ENCODE assay signal across 12 cellular contexts in genomic region chr17:16189791-16190348, GRCh38.
"Had no signal": no experiment of that assay in that cellular context is flagged by ENCODE, and none has a peak within 500 bp of the region (broad histone marks: within the 10 kb centered on the region; RNA-seq: fewer than 3 reads in every experiment).

No MANE protein-coding gene starts in this region.

- H3K4me3 ChIP-seq: coronary artery, lung, ovary, skin epidermis, thyroid gland had no signal

- H3K27ac Mint-ChIP-seq: activated CD8-positive, alpha-beta T cell treated with anti-CD3 and anti-CD28 coated beads, Interleukin-2, amount 10 ng/mL, durations not matched to agents 7 days and 5 days had no signal

- DNase-seq: activated CD4-positive, alpha-beta T cell treated with anti-CD3 and anti-CD28 coated beads for 48 hours; activated CD8-positive, alpha-beta memory T cell treated with anti-CD3 and anti-CD28 coated beads, Interleukin-2, amount 50 U/mL, for 48 hours; activated CD8-positive, alpha-beta T cell treated with anti-CD3 and anti-CD28 coated beads, Interleukin-2, amount 10 ng/mL, durations not matched to agents 7 days and 5 days; effector CD8-positive, alpha-beta T cell; hypothalamus; natural killer cell; ovary; T-helper 1 cell had no signal

- H3K36me3 ChIP-seq: ovary had no signal

- H3K4me3 Mint-ChIP-seq: activated CD8-positive, alpha-beta T cell treated with anti-CD3 and anti-CD28 coated beads, Interleukin-2, amount 10 ng/mL, durations not matched to agents 7 days and 5 days; natural killer cell had no signal

- ATAC-seq: activated CD8-positive, alpha-beta T cell treated with anti-CD3 and anti-CD28 coated beads, Interleukin-2, amount 10 ng/mL, durations not matched to agents 7 days and 5 days; natural killer cell had no signal

- H3K27me3 ChIP-seq: ovary, thyroid gland had no signal

- H3K9me3 Mint-ChIP-seq: natural killer cell had no signal

- H3K27ac ChIP-seq: coronary artery, ovary, thyroid gland had no signal

- H3K9me3 ChIP-seq: ovary, thyroid gland had no signal
